In the genomic region with DNA sequence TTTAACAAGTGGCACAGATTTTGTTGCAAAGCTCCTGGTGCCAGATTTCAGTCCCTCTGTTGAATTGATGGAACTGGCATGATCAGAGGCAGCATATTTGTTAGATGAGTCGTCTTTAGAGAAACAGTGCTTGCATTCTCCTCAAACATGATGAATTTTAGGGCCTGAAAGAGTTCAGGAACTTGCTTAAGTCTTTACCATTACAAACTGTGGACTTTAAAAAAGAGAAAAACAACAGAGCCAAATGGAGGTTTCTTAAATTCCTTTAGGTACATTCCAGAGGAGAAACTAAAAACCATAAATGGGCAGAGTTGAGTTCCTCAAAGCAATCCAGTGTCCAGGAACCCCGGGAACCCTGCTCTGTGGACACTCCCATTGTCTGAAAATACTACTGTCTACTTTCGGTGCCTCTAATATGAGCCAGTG, we compare ENCODE assay signal across 10 cellular contexts. TPM values are rescaled to one million over a fixed set of nuclear protein-coding genes. Genes with fewer than 3 reads are reported as not detected.
DNase-seq lines count a peak whose midpoint lies in the region; ATAC-seq, FAIRE-seq and TF ChIP-seq lines count a peak whose summit lies in the region.
"Had no signal": no experiment of that assay in that cellular context is flagged by ENCODE, and none has a peak within 500 bp of the region (broad histone marks: within the 10 kb centered on the region; RNA-seq: fewer than 3 reads in every experiment).

No MANE protein-coding gene starts in this region.

- BruUV-seq in endothelial cell of umbilical vein (replicated peaks; lab: Mats Ljungman, UMichigan): TSS peak; percentile 1

- TF ChIP-seq POLR2A in endothelial cell of umbilical vein (IDR thresholded peaks at IDR 0.05; ENCODE audit: low read depth, low read length): no peak

- H3K9me3 ChIP-seq in RWPE2 (ENCODE audit: severe bottlenecking) (no peaks in the 10 kb centered on the region), endothelial cell of umbilical vein (replicated peaks; ENCODE audit: control insufficient read depth, insufficient read depth, low read length) (no peaks in the 10 kb centered on the region), osteoblast (ENCODE audit: low read depth, low read length) (no peaks in the 10 kb centered on the region)

- no peak overlapping the region for H3K9ac ChIP-seq in endothelial cell of umbilical vein (replicated peaks; ENCODE audit: extremely low read depth, insufficient read depth, low read length)

- no peaks in the 10 kb centered on the region for H3K9me1 ChIP-seq in endothelial cell of umbilical vein (replicated peaks; ENCODE audit: control insufficient read depth, extremely low read depth, insufficient read depth, low read length)

- DNase-seq in BJ (ENCODE audit: low read depth) (peak; percentile 71), RWPE2 (ENCODE audit: low spot score) (no peak), endothelial cell of umbilical vein (ENCODE audit: low read depth, low spot score) (peak; percentile 45), osteoblast (ENCODE audit: insufficient read length, low spot score, missing footprints) (no peak), activated gamma-delta T cell (lab: John Stamatoyannopoulos, UW) (no peak), NCI-H2107 treated with DMSO at 0.1 percent for 48 hours (lab: John Stamatoyannopoulos, UW; ENCODE audit: unreplicated experiment) (no peak), NCI-H1417 treated with DMSO at 0.1 percent for 48 hours (lab: John Stamatoyannopoulos, UW) (no peak)
- DNase-seq in activated CD8-positive, alpha-beta memory T cell treated with anti-CD3 and anti-CD28 coated beads, Interleukin-2, amount 50 U/mL, for 48 hours: no peak
- DNase-seq: DMS 273 treated with DMSO at 0.1 percent for 48 hours had no signal

- H3K4me3 ChIP-seq in BJ (ENCODE audit: low read depth, low read length) (no peak overlapping the region), RWPE2 (ENCODE audit: severe bottlenecking) (no peak overlapping the region), endothelial cell of umbilical vein (replicated peaks in 1 of 3; ENCODE audit: insufficient read depth in 1 of 3, low read depth in 1 of 3, low read length in 3 of 3) (no peak overlapping the region), osteoblast (ENCODE audit: insufficient read depth, low read length) (peak overlapping the region; percentile 36)
- H3K4me3 ChIP-seq: lung had no signal

- H3K27ac ChIP-seq in RWPE2 (ENCODE audit: poor library complexity, severe bottlenecking): peak overlapping the region; percentile 70
- H3K27ac ChIP-seq in endothelial cell of umbilical vein (ENCODE audit: insufficient read depth, low read depth, low read length): no peak overlapping the region
- peak overlapping the region; percentile 82 for H3K27ac ChIP-seq in osteoblast (ENCODE audit: low read depth, low read length)

- H2AFZ ChIP-seq in endothelial cell of umbilical vein (ENCODE audit: low read depth, low read length) (no peak overlapping the region), osteoblast (ENCODE audit: low read length) (peak overlapping the region; percentile 48)

- H3K4me2 ChIP-seq in endothelial cell of umbilical vein (ENCODE audit: insufficient read depth, low read length) (no peak overlapping the region), osteoblast (ENCODE audit: insufficient read depth, low read length) (peak overlapping the region; percentile 75)

- H4K20me1 ChIP-seq in endothelial cell of umbilical vein (replicated peaks; ENCODE audit: control insufficient read depth, extremely low read depth, insufficient read depth, low read length) (no peaks in the 10 kb centered on the region), osteoblast (ENCODE audit: insufficient read depth, low read length) (peaks cover 3% of the 10 kb centered on the region)

- POLR2A ChIA-PET in BJ (lab: Charles Lee): interaction anchor here (0.5 to 0.6 kb wide), 4 partner anchors 15 to 389 kb away, joined by 3 to 7 read pairs (median 4); no protein-coding TSS in a partner anchor
- POLR2A ChIA-PET in endothelial cell of umbilical vein (lab: Charles Lee): no interaction called here

- intact Hi-C loops in endothelial cell of umbilical vein (cut with micrococcal nuclease): no loop called here

- TF ChIP-seq CTCF in BJ (IDR thresholded peaks at IDR 0.05; ENCODE audit: insufficient read depth, low read depth, low read length) (no peak), RWPE2 (IDR thresholded peaks at IDR 0.05; ENCODE audit: poor library complexity, severe bottlenecking) (no peak), endothelial cell of umbilical vein (IDR thresholded peaks at IDR 0.05; ENCODE audit: extremely low read depth in 1 of 2, insufficient read depth in 1 of 2, low read depth in 1 of 2, low read length in 2 of 2) (no peak), osteoblast (IDR thresholded peaks at IDR 0.05; ENCODE audit: extremely low read depth, low read depth, low read length) (no peak)

- FAIRE-seq in endothelial cell of umbilical vein (lab: Jason Lieb, UNC): no peak

- H3K4me1 ChIP-seq in RWPE2 (ENCODE audit: insufficient read depth, poor library complexity, severe bottlenecking): peaks cover 14% of the 10 kb centered on the region
- H3K4me1 ChIP-seq in endothelial cell of umbilical vein (ENCODE audit: control insufficient read depth, extremely low read depth, insufficient read depth, low read length): peaks cover 4% of the 10 kb centered on the region
- H3K4me1 ChIP-seq in osteoblast (ENCODE audit: insufficient read depth, low read length): peaks cover 57% of the 10 kb centered on the region

- H3K27me3 ChIP-seq in BJ (ENCODE audit: control insufficient read depth, insufficient read depth, low read length) (no peaks in the 10 kb centered on the region), RWPE2 (ENCODE audit: insufficient read depth, poor library complexity, severe bottlenecking) (no peaks in the 10 kb centered on the region), endothelial cell of umbilical vein (ENCODE audit: control insufficient read depth in 2 of 2, insufficient read depth in 2 of 2, low read length in 2 of 2) (no peaks in the 10 kb centered on the region), osteoblast (ENCODE audit: insufficient read depth, low read length) (no peaks in the 10 kb centered on the region)

- dilution Hi-C loops in endothelial cell of umbilical vein (cut with MboI; ENCODE audit: extremely low pct_ligation_motif_present, low sequenced_read_pairs): no loop called here

- H3K36me3 ChIP-seq in BJ (ENCODE audit: control insufficient read depth, insufficient read depth, low read length) (no peaks in the 10 kb centered on the region), RWPE2 (ENCODE audit: low read depth) (peaks cover 6% of the 10 kb centered on the region), endothelial cell of umbilical vein (ENCODE audit: control insufficient read depth in 2 of 2, extremely low read depth in 1 of 2, insufficient read depth in 2 of 2, low read length in 2 of 2) (peaks cover 0 to 2% of the 10 kb centered on the region in 2 experiments), osteoblast (ENCODE audit: insufficient read depth, low read length) (peaks cover 14% of the 10 kb centered on the region)

- ATAC-seq in RWPE2 (ENCODE audit: low read depth): peak; percentile 35

- peaks cover 2% of the 10 kb centered on the region for H3K79me2 ChIP-seq in endothelial cell of umbilical vein (ENCODE audit: control insufficient read depth, insufficient read depth, low read length)
- peaks cover 49% of the 10 kb centered on the region for H3K79me2 ChIP-seq in osteoblast (ENCODE audit: insufficient read depth, low read length)

- CTCF ChIA-PET in BJ (lab: Yijun Ruan, JAX): no interaction called here
- CTCF ChIA-PET in endothelial cell of umbilical vein (lab: Charles Lee): no interaction called here

TF ChIP-seq in endothelial cell of umbilical vein, 7 proteins besides CTCF, POLR2A, EP300 and RAD21:
- TF ChIP-seq, protein P1, sequence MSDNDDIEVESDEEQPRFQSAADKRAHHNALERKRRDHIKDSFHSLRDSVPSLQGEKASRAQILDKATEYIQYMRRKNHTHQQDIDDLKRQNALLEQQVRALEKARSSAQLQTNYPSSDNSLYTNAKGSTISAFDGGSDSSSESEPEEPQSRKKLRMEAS (IDR thresholded peaks at IDR 0.05; ENCODE audit: insufficient read depth, insufficient read length): no peak
- peak; percentile 6 for TF ChIP-seq FOS (IDR thresholded peaks at IDR 0.05; ENCODE audit: borderline replicate concordance, insufficient read depth, low read length)
TF ChIP-seq in endothelial cell of umbilical vein: peak in this region for 1.

RNA-seq across cellular contexts. Expression of a gene that starts 2.5 kb away (rescaled TPM):
- polyA plus RNA-seq in BJ (2011; rRNA removed) (4.9 and 15.4 TPM in 2 replicates), endothelial cell of umbilical vein (5.5 and 8.3 TPM in 2 replicates)
- polyA minus RNA-seq in BJ (2011; rRNA and poly(A)+ RNA removed): 1.1 and 1.9 TPM in 2 replicates
- total RNA-seq in endothelial cell of umbilical vein (17.5 and 18.4 TPM in 2 replicates), osteoblast (6.2 and 7.2 TPM in 2 replicates)
- polyA plus RNA-seq in endothelial cell of umbilical vein (2011; cell fraction: cytosol; rRNA removed): 8.8 and 9.5 TPM in 2 replicates
- polyA plus RNA-seq in endothelial cell of umbilical vein (2011; cell fraction: nucleus; rRNA removed): 3.4 and 3.7 TPM in 2 replicates
- 18.9 and 25.0 TPM in 2 replicates for polyA plus RNA-seq in endothelial cell of umbilical vein (2012)
- 1.1 and 2.0 TPM in 2 replicates for polyA minus RNA-seq in endothelial cell of umbilical vein
- polyA minus RNA-seq in endothelial cell of umbilical vein (2011; cell fraction: cytosol; rRNA and poly(A)+ RNA removed): 0.31 TPM
- polyA minus RNA-seq in endothelial cell of umbilical vein (2011; cell fraction: nucleus; rRNA and poly(A)+ RNA removed): 0.43 and 0.67 TPM in 2 replicates

RNA-seq across cellular contexts. Expression of a gene that starts 2.6 kb away (rescaled TPM):
- polyA plus RNA-seq in BJ (2011; rRNA removed): 6.1 and 10.9 TPM in 2 replicates
- polyA minus RNA-seq in BJ (2011; rRNA and poly(A)+ RNA removed): 5.9 and 7.2 TPM in 2 replicates
- total RNA-seq in endothelial cell of umbilical vein: 5.7 and 6.9 TPM in 2 replicates
- 4.1 and 4.9 TPM in 2 replicates for polyA plus RNA-seq in endothelial cell of umbilical vein
- polyA plus RNA-seq in endothelial cell of umbilical vein (2011; cell fraction: cytosol; rRNA removed): 4.3 and 4.4 TPM in 2 replicates
- 8.4 and 9.5 TPM in 2 replicates for polyA plus RNA-seq in endothelial cell of umbilical vein (2011; cell fraction: nucleus; rRNA removed)
- polyA plus RNA-seq in endothelial cell of umbilical vein (2012): 5.9 and 7.5 TPM in 2 replicates
- 7.5 and 8.6 TPM in 2 replicates for polyA minus RNA-seq in endothelial cell of umbilical vein
- 1.0 TPM for polyA minus RNA-seq in endothelial cell of umbilical vein (2011; cell fraction: cytosol; rRNA and poly(A)+ RNA removed)
- polyA minus RNA-seq in endothelial cell of umbilical vein (2011; cell fraction: nucleus; rRNA and poly(A)+ RNA removed): 7.7 and 9.5 TPM in 2 replicates
- 33.7 and 35.1 TPM in 2 replicates for total RNA-seq in osteoblast

Comparison
In these comparisons a context has a peak if more than half of its experiments do, and no peak if none do; other contexts are left out.
1. DNase-seq: peak in BJ (single experiment) and endothelial cell of umbilical vein (single experiment); none in RWPE2 (single experiment), osteoblast (single experiment), activated gamma-delta T cell (single experiment), NCI-H2107 treated with DMSO at 0.1 percent for 48 hours (single experiment), activated CD8-positive, alpha-beta memory T cell treated with anti-CD3 and anti-CD28 coated beads, Interleukin-2, amount 50 U/mL, for 48 hours (single experiment) and NCI-H1417 treated with DMSO at 0.1 percent for 48 hours (single experiment).